9 cellular contexts compared by ENCODE assay signal in the genomic region with DNA sequence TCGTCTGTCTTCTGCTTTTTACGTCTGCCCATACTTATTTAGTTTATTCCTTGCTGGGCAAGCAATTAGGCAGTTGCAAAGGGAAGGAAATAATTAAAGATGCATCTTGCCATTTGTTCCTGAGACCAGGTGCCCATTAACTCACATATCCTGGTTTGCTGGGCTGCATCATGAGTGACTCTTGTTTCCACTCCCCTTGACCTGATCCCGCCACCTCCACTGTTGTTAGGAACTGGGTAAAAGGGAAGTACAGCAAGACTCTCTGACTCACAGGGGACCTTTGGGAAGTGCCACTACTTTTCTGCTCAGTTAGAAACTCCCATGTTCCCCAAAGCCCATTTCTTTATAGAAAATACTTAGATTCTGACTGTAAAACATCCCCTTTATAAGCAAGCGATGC.
DNase-seq lines count a peak whose midpoint lies in the region; ATAC-seq and TF ChIP-seq lines count a peak whose summit lies in the region.
"Had no signal": no experiment of that assay in that cellular context is flagged by ENCODE, and none has a peak within 500 bp of the region (broad histone marks: within the 10 kb centered on the region; RNA-seq: fewer than 3 reads in every experiment).

No MANE protein-coding gene starts in this region.

- H3K27me3 Mint-ChIP-seq in activated T-cell treated with anti-CD3 and anti-CD28 coated beads, Interleukin-2, amount 50 U/mL, for 72 hours (ENCODE audit: low read depth), result no peaks in the 10 kb centered on the region
- no peaks in the 10 kb centered on the region for H3K27me3 Mint-ChIP-seq in memory B cell

- no peaks in the 10 kb centered on the region for H3K27me3 ChIP-seq in colonic mucosa
- H3K27me3 ChIP-seq in transverse colon, result no peaks in the 10 kb centered on the region
- H3K27me3 ChIP-seq in effector memory CD4-positive, alpha-beta T cell (replicated peaks; ENCODE audit: control insufficient read depth, insufficient read depth, low read length, poor library complexity, severe bottlenecking), result no peaks in the 10 kb centered on the region
- H3K27me3 ChIP-seq: neural progenitor cell had no signal

- TF ChIP-seq EP300 in transverse colon (IDR thresholded peaks at IDR 0.05; ENCODE audit: low read depth), result no peak

- ATAC-seq in activated T-cell treated with anti-CD3 and anti-CD28 coated beads, Interleukin-2, amount 50 U/mL, for 72 hours (replicated peaks in 1 of 2), result no peak
- no peak for ATAC-seq in memory B cell (ENCODE audit: low read depth)

- H3K27ac ChIP-seq in colonic mucosa (peak overlapping the region; percentile 90), transverse colon (peak overlapping the region; percentile 83 to 89 (median 86))
- H3K27ac ChIP-seq in effector memory CD4-positive, alpha-beta T cell (ENCODE audit: insufficient read depth, low read length, poor library complexity, severe bottlenecking), result no peak overlapping the region
- H3K27ac ChIP-seq: neural progenitor cell had no signal

- TF ChIP-seq POLR2A in transverse colon (IDR thresholded peaks at IDR 0.05), result no peak

- intact Hi-C loops in colonic mucosa (cut with DNase I), result no loop called here
- intact Hi-C loops in transverse colon (cut with DNase I; ENCODE audit: low total_unique reads), result loop anchor here (5.0 kb wide), 1 partner anchor 872 kb away; no protein-coding TSS in a partner anchor

- 87 to 95% methylated on average over 3 to 4 of the region's 4 CpGs for WGBS in transverse colon (ENCODE audit: low coverage in 1 of 2), 2 donors

- H3K9me3 Mint-ChIP-seq in activated T-cell treated with anti-CD3 and anti-CD28 coated beads, Interleukin-2, amount 50 U/mL, for 72 hours, result peaks cover 0 to 3% of the 10 kb centered on the region in 2 donors
- H3K9me3 Mint-ChIP-seq in memory B cell, result peaks cover 5% of the 10 kb centered on the region

- H3K4me3 Mint-ChIP-seq in activated T-cell treated with anti-CD3 and anti-CD28 coated beads, Interleukin-2, amount 50 U/mL, for 72 hours, result no peak overlapping the region
- H3K4me3 Mint-ChIP-seq in memory B cell, result no peak overlapping the region
- H3K4me3 Mint-ChIP-seq: neural progenitor cell had no signal

- TF ChIP-seq CTCF in colonic mucosa (IDR thresholded peaks at IDR 0.05) (no peak), transverse colon (IDR thresholded peaks at IDR 0.05) (no peak)

- no peaks in the 10 kb centered on the region for H3K9me3 ChIP-seq in colonic mucosa
- no peaks in the 10 kb centered on the region for H3K9me3 ChIP-seq in transverse colon
- H3K9me3 ChIP-seq in effector memory CD4-positive, alpha-beta T cell (ENCODE audit: control insufficient read depth, low read length), result no peaks in the 10 kb centered on the region

- H3K4me1 Mint-ChIP-seq in activated T-cell treated with anti-CD3 and anti-CD28 coated beads, Interleukin-2, amount 50 U/mL, for 72 hours (ENCODE audit: low read depth), result peaks cover 40% of the 10 kb centered on the region
- peaks cover 11% of the 10 kb centered on the region for H3K4me1 Mint-ChIP-seq in memory B cell

- no peak for DNase-seq in activated T-cell treated with anti-CD3 and anti-CD28 coated beads, Interleukin-2, amount 50 U/mL, for 72 hours
- DNase-seq in activated T-cell treated with anti-CD3 and anti-CD28 coated beads for 4 hours (no peak), colonic mucosa (peak; percentile 45), memory B cell (ENCODE audit: low spot score in 2 of 2) (no peak), transverse colon (peak; percentile 45), GOT3 (lab: John Stamatoyannopoulos, UW) (no peak)
- no peak for DNase-seq in activated CD4-positive, CD25-positive, alpha-beta regulatory T cell treated with anti-CD3 and anti-CD28 coated beads, Interleukin-2, amount 50 U/mL, for 72 hours
- no peak for DNase-seq in effector memory CD4-positive, alpha-beta T cell

- H3K4me3 ChIP-seq in colonic mucosa (no peak overlapping the region), transverse colon (no peak overlapping the region)
- H3K4me3 ChIP-seq in effector memory CD4-positive, alpha-beta T cell (ENCODE audit: insufficient read depth, low read depth, low read length, poor library complexity, severe bottlenecking), result no peak overlapping the region
- H3K4me3 ChIP-seq: neural progenitor cell had no signal

- H3K27ac Mint-ChIP-seq in activated T-cell treated with anti-CD3 and anti-CD28 coated beads, Interleukin-2, amount 50 U/mL, for 72 hours, result peak overlapping the region; percentile 64
- peak overlapping the region; percentile 7 for H3K27ac Mint-ChIP-seq in memory B cell
- H3K27ac Mint-ChIP-seq: neural progenitor cell had no signal

- H3K4me1 ChIP-seq in colonic mucosa, result peaks cover 24% of the 10 kb centered on the region
- H3K4me1 ChIP-seq in transverse colon, result peaks cover 21 to 68% (median 52%) of the 10 kb centered on the region in 4 donors
- H3K4me1 ChIP-seq in effector memory CD4-positive, alpha-beta T cell (ENCODE audit: control insufficient read depth, insufficient read depth, low read length, poor library complexity, severe bottlenecking), result no peaks in the 10 kb centered on the region

- H3K9ac ChIP-seq in colonic mucosa (ENCODE audit: low read depth in 2 of 2, low read length in 2 of 2), result peak overlapping the region in 1 of 2 donors; percentile 82
- H3K9ac ChIP-seq: neural progenitor cell had no signal

- in situ Hi-C loops in transverse colon (cut with MboI; ENCODE audit: low pct_ligation_motif_present in 1 of 4, low pct_unique_long_range_greater_than_20kb in 1 of 4, low sequenced_read_pairs in 3 of 4), result no loop called here

- H3K36me3 Mint-ChIP-seq in activated T-cell treated with anti-CD3 and anti-CD28 coated beads, Interleukin-2, amount 50 U/mL, for 72 hours (ENCODE audit: insufficient read depth in 2 of 2), result peaks cover 34 to 61% of the 10 kb centered on the region in 2 donors
- peaks cover 54% of the 10 kb centered on the region for H3K36me3 Mint-ChIP-seq in memory B cell

- H3K36me3 ChIP-seq in colonic mucosa, result no peaks in the 10 kb centered on the region
- H3K36me3 ChIP-seq in transverse colon, result peaks cover 0 to 7% (median 3%) of the 10 kb centered on the region in 4 donors
- H3K36me3 ChIP-seq in effector memory CD4-positive, alpha-beta T cell (ENCODE audit: control insufficient read depth, insufficient read depth, low read length), result peaks cover 32% of the 10 kb centered on the region
- H3K36me3 ChIP-seq: neural progenitor cell had no signal

Comparison
In these comparisons a context has a peak if more than half of its experiments do, and no peak if none do; other contexts are left out.
1. DNase-seq: peak in colonic mucosa (single experiment) and transverse colon (single experiment); none in activated T-cell treated with anti-CD3 and anti-CD28 coated beads, Interleukin-2, amount 50 U/mL, for 72 hours (0 of 2), activated T-cell treated with anti-CD3 and anti-CD28 coated beads for 4 hours (single experiment), memory B cell (0 of 2), activated CD4-positive, CD25-positive, alpha-beta regulatory T cell treated with anti-CD3 and anti-CD28 coated beads, Interleukin-2, amount 50 U/mL, for 72 hours (single experiment), GOT3 (single experiment) and effector memory CD4-positive, alpha-beta T cell (0 of 3).